Comparison of ENCODE assay signal across 9 cellular contexts in the genomic region with DNA sequence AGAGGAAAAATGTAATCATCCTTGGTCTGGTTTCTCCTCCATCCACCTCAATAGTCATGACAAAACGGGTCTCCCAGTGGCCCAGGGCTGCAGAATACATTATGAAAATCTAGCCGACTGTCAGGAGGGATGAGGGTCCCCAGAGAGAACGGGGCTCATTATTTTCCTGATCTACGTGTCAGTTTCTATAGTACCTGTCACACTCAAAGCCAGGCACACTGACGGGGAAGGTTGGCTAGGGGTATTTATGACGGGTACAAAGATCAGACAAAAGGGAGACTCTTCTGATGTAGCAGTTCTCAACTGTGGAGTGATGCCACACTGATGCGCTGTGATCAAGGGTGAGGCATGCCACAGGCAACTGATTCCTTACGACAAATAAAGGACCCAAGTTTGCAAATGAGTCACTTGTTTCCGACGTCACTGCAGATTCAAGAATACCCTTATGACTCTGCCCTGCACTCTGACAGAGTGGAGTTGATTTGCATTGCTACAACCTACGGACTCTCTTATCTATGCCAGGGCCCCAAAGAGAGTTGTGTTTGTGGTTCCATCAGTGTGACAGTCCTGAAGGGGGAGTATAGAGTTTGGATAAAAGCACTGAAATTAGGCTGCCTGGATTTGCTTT.
A peak's percentile ranks its signal among the peaks of the same experiment; 100 is the strongest.
DNase-seq lines count a peak whose midpoint lies in the region; ATAC-seq and TF ChIP-seq lines count a peak whose summit lies in the region.
"Had no signal": no experiment of that assay in that cellular context is flagged by ENCODE, and none has a peak within 500 bp of the region (broad histone marks: within the 10 kb centered on the region; RNA-seq: fewer than 3 reads in every experiment).

No MANE protein-coding gene starts in this region.

- POLR2A ChIA-PET in activated CD8-positive, alpha-beta T cell treated with anti-CD3 and anti-CD28 coated beads for 36 hours (lab: Charles Lee), result no interaction called here
- POLR2A ChIA-PET in activated CD8-positive, alpha-beta T cell treated with anti-CD3 and anti-CD28 coated beads, Interleukin-2, amount 10 ng/mL, durations not matched to agents 7 days and 5 days (lab: Charles Lee), result no interaction called here

- H3K36me3 ChIP-seq in BE2C, result no peaks in the 10 kb centered on the region

- peaks cover 7% of the 10 kb centered on the region for H3K27me3 Mint-ChIP-seq in activated CD8-positive, alpha-beta T cell treated with anti-CD3 and anti-CD28 coated beads for 36 hours
- H3K27me3 Mint-ChIP-seq in activated CD8-positive, alpha-beta T cell treated with anti-CD3 and anti-CD28 coated beads, Interleukin-2, amount 10 ng/mL, durations not matched to agents 7 days and 5 days (ENCODE audit: low read depth), result no peaks in the 10 kb centered on the region

- no peaks in the 10 kb centered on the region for H3K27me3 ChIP-seq in BE2C

- peaks cover 8% of the 10 kb centered on the region for H3K4me1 Mint-ChIP-seq in activated CD8-positive, alpha-beta T cell treated with anti-CD3 and anti-CD28 coated beads for 36 hours (ENCODE audit: low read depth)
- no peaks in the 10 kb centered on the region for H3K4me1 Mint-ChIP-seq in activated CD8-positive, alpha-beta T cell treated with anti-CD3 and anti-CD28 coated beads, Interleukin-2, amount 10 ng/mL, durations not matched to agents 7 days and 5 days (ENCODE audit: low read depth)

- intact Hi-C loops in activated CD8-positive, alpha-beta T cell treated with anti-CD3 and anti-CD28 coated beads for 36 hours (cut with micrococcal nuclease), result no loop called here

- no peaks in the 10 kb centered on the region for H3K9me3 Mint-ChIP-seq in activated CD8-positive, alpha-beta T cell treated with anti-CD3 and anti-CD28 coated beads for 36 hours
- H3K9me3 Mint-ChIP-seq in activated CD8-positive, alpha-beta T cell treated with anti-CD3 and anti-CD28 coated beads, Interleukin-2, amount 10 ng/mL, durations not matched to agents 7 days and 5 days (ENCODE audit: insufficient read depth), result no peaks in the 10 kb centered on the region

- no peak overlapping the region for H3K4me3 Mint-ChIP-seq in activated CD8-positive, alpha-beta T cell treated with anti-CD3 and anti-CD28 coated beads for 36 hours
- no peak overlapping the region for H3K4me3 Mint-ChIP-seq in activated CD8-positive, alpha-beta T cell treated with anti-CD3 and anti-CD28 coated beads, Interleukin-2, amount 10 ng/mL, durations not matched to agents 7 days and 5 days

- ATAC-seq in activated CD8-positive, alpha-beta T cell treated with anti-CD3 and anti-CD28 coated beads for 36 hours, result peak; percentile 88
- no peak for ATAC-seq in activated CD8-positive, alpha-beta T cell treated with anti-CD3 and anti-CD28 coated beads, Interleukin-2, amount 10 ng/mL, durations not matched to agents 7 days and 5 days
- ATAC-seq in HG02610 (IDR thresholded peaks at IDR 0.05; ENCODE audit: unreplicated experiment), result peak; percentile 89

- peaks cover 6% of the 10 kb centered on the region for H3K4me1 ChIP-seq in BE2C

- peak; percentile 50 for DNase-seq in activated CD8-positive, alpha-beta T cell treated with anti-CD3 and anti-CD28 coated beads for 36 hours
- no peak for DNase-seq in activated CD8-positive, alpha-beta T cell treated with anti-CD3 and anti-CD28 coated beads, Interleukin-2, amount 10 ng/mL, durations not matched to agents 7 days and 5 days
- DNase-seq in RPMI7951 (ENCODE audit: low read depth) (peak; percentile 10), NCI-H510A (lab: John Stamatoyannopoulos, UW) (no peak), BE2C (no peak), COLO668 (lab: John Stamatoyannopoulos, UW; ENCODE audit: unreplicated experiment) (no peak)
- peak; percentile 1 to 28 (median 2) for DNase-seq in stimulated activated CD4-positive, alpha-beta T cell treated with anti-CD3 and anti-CD28 coated beads, TNF-alpha, amount 100 ng/mL, for 24 hours (ENCODE audit: low read depth in 3 of 3)

- H3K9me3 ChIP-seq in BE2C, result no peaks in the 10 kb centered on the region

- TF ChIP-seq CTCF in activated CD8-positive, alpha-beta T cell treated with anti-CD3 and anti-CD28 coated beads for 36 hours (IDR thresholded peaks at IDR 0.05), result no peak
- no peak for TF ChIP-seq CTCF in BE2C (IDR thresholded peaks at IDR 0.05; ENCODE audit: low read depth, low read length)

- CTCF ChIA-PET in activated CD8-positive, alpha-beta T cell treated with anti-CD3 and anti-CD28 coated beads for 36 hours (lab: Charles Lee), result no interaction called here
- CTCF ChIA-PET in activated CD8-positive, alpha-beta T cell treated with anti-CD3 and anti-CD28 coated beads, Interleukin-2, amount 10 ng/mL, durations not matched to agents 7 days and 5 days (lab: Charles Lee), result no interaction called here

- H3K36me3 Mint-ChIP-seq in activated CD8-positive, alpha-beta T cell treated with anti-CD3 and anti-CD28 coated beads for 36 hours (ENCODE audit: low read depth), result no peaks in the 10 kb centered on the region
- no peaks in the 10 kb centered on the region for H3K36me3 Mint-ChIP-seq in activated CD8-positive, alpha-beta T cell treated with anti-CD3 and anti-CD28 coated beads, Interleukin-2, amount 10 ng/mL, durations not matched to agents 7 days and 5 days (ENCODE audit: low read depth)

- no peak overlapping the region for H3K4me3 ChIP-seq in BE2C (ENCODE audit: low read depth, low read length)
- H3K4me3 ChIP-seq: lung had no signal

- no peak overlapping the region for H3K27ac Mint-ChIP-seq in activated CD8-positive, alpha-beta T cell treated with anti-CD3 and anti-CD28 coated beads for 36 hours
- no peak overlapping the region for H3K27ac Mint-ChIP-seq in activated CD8-positive, alpha-beta T cell treated with anti-CD3 and anti-CD28 coated beads, Interleukin-2, amount 10 ng/mL, durations not matched to agents 7 days and 5 days

Comparison
In these comparisons a context has a peak if more than half of its experiments do, and no peak if none do; other contexts are left out.
1. DNase-seq: peak in activated CD8-positive, alpha-beta T cell treated with anti-CD3 and anti-CD28 coated beads for 36 hours (single experiment), RPMI7951 (single experiment) and stimulated activated CD4-positive, alpha-beta T cell treated with anti-CD3 and anti-CD28 coated beads, TNF-alpha, amount 100 ng/mL, for 24 hours (3 of 3); none in activated CD8-positive, alpha-beta T cell treated with anti-CD3 and anti-CD28 coated beads, Interleukin-2, amount 10 ng/mL, durations not matched to agents 7 days and 5 days (single experiment), NCI-H510A (single experiment), BE2C (single experiment) and COLO668 (single experiment).